Comparison of ENCODE assay signal across 8 cellular contexts in the genomic region with DNA sequence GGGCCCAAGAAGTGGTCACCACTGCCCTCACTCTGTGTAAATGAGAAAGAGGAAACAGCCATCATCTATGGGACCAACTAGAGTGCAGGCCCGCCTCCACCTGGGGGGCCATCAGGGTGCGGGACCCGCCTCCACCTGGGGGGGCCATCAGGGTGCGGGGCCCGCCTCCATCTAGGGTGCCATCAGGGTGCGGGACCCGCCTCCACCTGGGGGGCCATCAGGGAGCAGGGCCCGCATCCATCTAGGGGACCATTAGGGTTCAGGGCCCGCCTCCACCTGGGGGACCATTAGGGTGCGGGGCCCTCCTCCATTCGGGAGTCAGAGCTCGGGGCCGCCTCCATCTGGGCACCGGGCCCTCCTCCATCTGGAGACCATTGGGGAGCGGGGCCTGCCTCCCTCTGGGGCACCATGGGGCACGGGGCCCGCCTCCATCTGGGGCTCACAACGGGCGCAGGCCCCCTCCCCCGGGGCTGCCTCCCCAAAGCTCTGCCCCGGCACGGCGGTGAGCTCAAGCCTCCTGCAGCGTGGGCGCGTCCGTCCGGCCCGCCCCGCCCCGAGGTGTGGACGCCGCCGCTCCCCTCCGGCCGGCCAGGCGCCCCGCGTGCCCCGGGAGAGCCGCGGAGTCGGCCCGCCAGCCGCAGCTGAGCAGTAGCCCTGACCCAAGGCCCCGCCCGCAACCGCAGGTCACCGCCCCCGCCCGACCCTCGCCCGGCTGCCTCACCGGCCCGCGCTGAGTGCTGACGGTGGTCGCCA. TPM values are rescaled to one million over a fixed set of nuclear protein-coding genes. Genes with fewer than 3 reads are reported as not detected.
DNase-seq lines count a peak whose midpoint lies in the region; ATAC-seq and TF ChIP-seq lines count a peak whose summit lies in the region.

No MANE protein-coding gene starts in this region.

- TF ChIP-seq CTCF in GM12875 (IDR thresholded peaks at IDR 0.05; ENCODE audit: borderline replicate concordance, insufficient read depth, low read depth, low read length) = no peak
- no peak for TF ChIP-seq CTCF in choroid plexus epithelial cell (conservative IDR thresholded peaks at IDR 0.05; ENCODE audit: low read depth, low read length)

- H3K4me1 ChIP-seq in mesodermal cell (ENCODE audit: control insufficient read depth, insufficient read depth, low read length, poor library complexity, severe bottlenecking) (peaks cover 6% of the 10 kb centered on the region), aorta (ENCODE audit: control insufficient read depth in 1 of 2, insufficient read depth in 2 of 2, low read length in 2 of 2) (no peaks in the 10 kb centered on the region)

- intact Hi-C loops in aorta (cut with DNase I) = loop anchor here in 1 of 2 donors (5.0 kb wide), 1 partner anchor 47 kb away; no protein-coding TSS in a partner anchor

- no peaks in the 10 kb centered on the region for H3K27me3 ChIP-seq in aorta (ENCODE audit: control insufficient read depth in 1 of 2, insufficient read depth in 2 of 2, low read length in 1 of 2)

- H3K27ac ChIP-seq in mesodermal cell (ENCODE audit: low read depth, low read length, severe bottlenecking) (peak overlapping the region; percentile 57), aorta (ENCODE audit: low read depth in 1 of 2, low read length in 2 of 2) (peak overlapping the region in 1 of 2 donors; percentile 60)

- H3K36me3 ChIP-seq in mesodermal cell (ENCODE audit: control insufficient read depth, insufficient read depth, low read length) (peaks cover 24% of the 10 kb centered on the region), aorta (ENCODE audit: control insufficient read depth in 1 of 2, insufficient read depth in 2 of 2, low read length in 1 of 2) (no peaks in the 10 kb centered on the region)

- peaks cover 26% of the 10 kb centered on the region for H3K9me3 ChIP-seq in mesodermal cell (ENCODE audit: control insufficient read depth, low read length)
- no peaks in the 10 kb centered on the region for H3K9me3 ChIP-seq in aorta (ENCODE audit: control insufficient read depth, low read length)

- ATAC-seq in GM21786 (IDR thresholded peaks at IDR 0.05; ENCODE audit: unreplicated experiment) = peak; percentile 31
- ATAC-seq in aorta (ENCODE audit: low FRiP score) = peak; percentile 61

- 7 to 11% methylated on average over 39 to 48 of the region's 58 CpGs for WGBS in mesodermal cell (ENCODE audit: insufficient coverage in 2 of 2), 2 experiments
- WGBS in aorta, 2 donors = 3 to 4% methylated on average over 30 to 58 of the region's 58 CpGs

- DNase-seq in LHCN-M2 (ENCODE audit: low read depth) (peak; percentile 24), choroid plexus epithelial cell (ENCODE audit: low read depth) (peak; percentile 36), aorta (peak in 1 of 2 donors; percentile 61), cerebellar nuclear complex (lab: John Stamatoyannopoulos, UW) (no peak), NCI-H446 treated with DMSO at 0.1 percent for 48 hours (lab: John Stamatoyannopoulos, UW) (no peak)

- H3K4me3 ChIP-seq in GM12875 (ENCODE audit: low read depth, low read length) (peak overlapping the region; percentile 74), choroid plexus epithelial cell (ENCODE audit: low read depth, low read length) (peak overlapping the region; percentile 75), mesodermal cell (ENCODE audit: extremely low read depth, insufficient read depth, low read length, poor library complexity, severe bottlenecking) (peak overlapping the region; percentile 71), aorta (ENCODE audit: low read length in 2 of 2) (peak overlapping the region; percentile 75 to 93)

RNA-seq across cellular contexts. Expression of a gene that starts 0.5 kb away (rescaled TPM):
- total RNA-seq in LHCN-M2 (2014; rRNA removed) (31.5 and 42.1 TPM in 2 replicates), aorta (10 to 100 TPM; 49.1 to 52.1 TPM)
- polyA plus RNA-seq in LHCN-M2 (2012) = 69.9 TPM
- 28.2 TPM for polyA plus RNA-seq in mesodermal cell (2013, experiment 1 of 2)
- polyA plus RNA-seq in mesodermal cell (2013, experiment 2 of 2) = 16.8 TPM
- polyA plus RNA-seq in aorta = 10 to 100 TPM; 20.0 to 20.7 TPM

Comparison
In these comparisons a context has a peak if more than half of its experiments do, and no peak if none do; other contexts are left out.
1. DNase-seq: peak in LHCN-M2 (single experiment) and choroid plexus epithelial cell (single experiment); none in cerebellar nuclear complex (0 of 2) and NCI-H446 treated with DMSO at 0.1 percent for 48 hours (single experiment).
2. Peak in every context shown above with its lines, with median percentiles within 50 percentile points of each other: H3K4me3 ChIP-seq.